Comparison of ENCODE assay signal across 24 cellular contexts in the genomic region with DNA sequence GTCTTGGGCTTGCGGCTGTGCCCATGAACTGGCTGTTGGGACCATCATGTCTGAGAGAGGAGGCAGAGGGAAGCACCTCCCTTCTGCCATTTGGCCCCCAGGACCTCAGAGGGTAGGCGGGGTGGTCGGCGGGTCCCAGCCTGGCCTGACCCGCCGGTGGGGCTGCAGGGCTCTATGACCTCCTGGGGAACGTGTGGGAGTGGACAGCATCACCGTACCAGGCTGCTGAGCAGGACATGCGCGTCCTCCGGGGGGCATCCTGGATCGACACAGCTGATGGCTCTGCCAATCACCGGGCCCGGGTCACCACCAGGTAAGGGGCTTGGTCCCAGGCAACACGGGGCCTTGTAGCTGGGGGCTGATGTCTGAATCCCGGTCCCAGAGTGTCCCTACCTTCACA. TPM values are rescaled to one million over a fixed set of nuclear protein-coding genes. Genes with fewer than 3 reads are reported as not detected.
A peak's percentile ranks its signal among the peaks of the same experiment; 100 is the strongest.
DNase-seq lines count a peak whose midpoint lies in the region; ATAC-seq and TF ChIP-seq lines count a peak whose summit lies in the region.
"Had no signal": no experiment of that assay in that cellular context is flagged by ENCODE, and none has a peak within 500 bp of the region (broad histone marks: within the 10 kb centered on the region; RNA-seq: fewer than 3 reads in every experiment).

No MANE protein-coding gene starts in this region.

- H3K27ac ChIP-seq in muscle layer of colon (ENCODE audit: low read depth, low read length) (peak overlapping the region; percentile 20), thoracic aorta (peak overlapping the region; percentile 84 to 91)
- H3K27ac ChIP-seq: epithelial cell of prostate, hepatocyte, HL-60 had no signal

- no peak overlapping the region for H3K4me3 Mint-ChIP-seq in activated T-cell treated with anti-CD3 and anti-CD28 coated beads, Interleukin-2, amount 50 U/mL, for 24 hours
- H3K4me3 Mint-ChIP-seq in activated T-cell treated with anti-CD3 and anti-CD28 coated beads, Interleukin-2, amount 50 U/mL, for 4 hours: no peak overlapping the region
- no peak overlapping the region for H3K4me3 Mint-ChIP-seq in chondrocyte (ENCODE audit: unreplicated experiment)
- H3K4me3 Mint-ChIP-seq in activated CD4-positive, alpha-beta T cell treated with anti-CD3 and anti-CD28 coated beads for 36 hours: no peak overlapping the region
- H3K4me3 Mint-ChIP-seq: central memory CD8-positive, alpha-beta T cell; T-helper 1 cell treated with Interleukin-12 subunit alpha and Interleukin-12 subunit beta and Interleukin-4 antibody, amounts not matched to agents 30 μg/mL and 1 μg/mL, for 36 hours had no signal

- peak; percentile 21 for DNase-seq in activated T-cell treated with anti-CD3 and anti-CD28 coated beads, Interleukin-2, amount 50 U/mL, for 24 hours
- DNase-seq in activated T-cell treated with anti-CD3 and anti-CD28 coated beads, Interleukin-2, amount 50 U/mL, for 4 hours: no peak
- peak; percentile 87 for DNase-seq in chondrocyte (ENCODE audit: low spot score)
- no peak for DNase-seq in thoracic aorta (ENCODE audit: low spot score)
- no peak for DNase-seq in activated CD4-positive, alpha-beta T cell treated with anti-CD3 and anti-CD28 coated beads for 36 hours
- DNase-seq in stimulated activated CD4-positive, alpha-beta T cell treated with anti-CD3 and anti-CD28 coated beads, Interleukin-4, amount 100 ng/mL, for 24 hours: no peak
- DNase-seq: 8988T; activated CD4-positive, alpha-beta T cell treated with anti-CD3 and anti-CD28 coated beads, Interleukin-2, amount 50 U/mL, for 4 hours; activated CD8-positive, alpha-beta memory T cell treated with anti-CD3 and anti-CD28 coated beads, Interleukin-2, amount 50 U/mL, for 48 hours; amniotic stem cell; GF-D8; NCI-H1105 treated with DMSO at 0.1 percent for 48 hours; NCI-H2081 treated with DMSO at 0.1 percent for 48 hours; NCI-H510A treated with DMSO at 0.1 percent for 48 hours; NK-92 treated with Interleukin-12 subunit alpha and Interleukin-12 subunit beta, amount 100 ng/mL, for 24 hours; Peyer's patch; stimulated activated CD4-positive, alpha-beta T cell treated with anti-CD3 and anti-CD28 coated beads, Interleukin-15, amount 100 ng/mL, for 24 hours had no signal

- H3K9me3 ChIP-seq in muscle layer of colon (ENCODE audit: low read length) (no peaks in the 10 kb centered on the region), thoracic aorta (no peaks in the 10 kb centered on the region)
- H3K9me3 ChIP-seq: Peyer's patch had no signal

- H3K4me1 Mint-ChIP-seq in activated T-cell treated with anti-CD3 and anti-CD28 coated beads, Interleukin-2, amount 50 U/mL, for 24 hours (ENCODE audit: low read depth): peaks cover 4% of the 10 kb centered on the region
- H3K4me1 Mint-ChIP-seq in activated T-cell treated with anti-CD3 and anti-CD28 coated beads, Interleukin-2, amount 50 U/mL, for 4 hours (ENCODE audit: low read depth): peaks cover 5% of the 10 kb centered on the region
- H3K4me1 Mint-ChIP-seq in chondrocyte (ENCODE audit: low read depth): peaks cover 27% of the 10 kb centered on the region
- H3K4me1 Mint-ChIP-seq in activated CD4-positive, alpha-beta T cell treated with anti-CD3 and anti-CD28 coated beads for 36 hours: peaks cover 6% of the 10 kb centered on the region

- H3K36me3 Mint-ChIP-seq in activated T-cell treated with anti-CD3 and anti-CD28 coated beads, Interleukin-2, amount 50 U/mL, for 24 hours (ENCODE audit: low read depth): peaks cover 85% of the 10 kb centered on the region
- H3K36me3 Mint-ChIP-seq in activated T-cell treated with anti-CD3 and anti-CD28 coated beads, Interleukin-2, amount 50 U/mL, for 4 hours (ENCODE audit: insufficient read depth): peaks cover 10% of the 10 kb centered on the region
- peaks cover 17% of the 10 kb centered on the region for H3K36me3 Mint-ChIP-seq in chondrocyte (ENCODE audit: low read depth)
- peaks cover 35% of the 10 kb centered on the region for H3K36me3 Mint-ChIP-seq in activated CD4-positive, alpha-beta T cell treated with anti-CD3 and anti-CD28 coated beads for 36 hours (ENCODE audit: low read depth)

- intact Hi-C loops in activated CD4-positive, alpha-beta T cell treated with anti-CD3 and anti-CD28 coated beads for 36 hours (cut with DNase I, micrococcal nuclease): no loop called here

- no peak for ATAC-seq in activated T-cell treated with anti-CD3 and anti-CD28 coated beads, Interleukin-2, amount 50 U/mL, for 4 hours
- ATAC-seq in thoracic aorta (ENCODE audit: insufficient number of reproducible peaks, low FRiP score, low read depth) (no peak), GM18498 (IDR thresholded peaks at IDR 0.05; ENCODE audit: unreplicated experiment) (no peak)
- ATAC-seq in activated CD4-positive, alpha-beta T cell treated with anti-CD3 and anti-CD28 coated beads for 36 hours: no peak

- TF ChIP-seq CTCF in chondrocyte (IDR thresholded peaks at IDR 0.05) (no peak), thoracic aorta (IDR thresholded peaks at IDR 0.05) (no peak)

- H3K27me3 ChIP-seq in muscle layer of colon (ENCODE audit: control insufficient read depth in 1 of 2, insufficient read depth in 2 of 2, low read length in 2 of 2): no peaks in the 10 kb centered on the region
- H3K27me3 ChIP-seq in thoracic aorta (replicated peaks; ENCODE audit: insufficient read depth): no peaks in the 10 kb centered on the region
- H3K27me3 ChIP-seq: hepatocyte, Peyer's patch had no signal

- POLR2A ChIA-PET in activated CD4-positive, alpha-beta T cell treated with anti-CD3 and anti-CD28 coated beads for 36 hours (lab: Charles Lee): interaction anchor here (1.1 kb wide), 1 partner anchor 26 kb away, joined by 3 read pairs; no protein-coding TSS in a partner anchor

- CTCF ChIA-PET in activated CD4-positive, alpha-beta T cell treated with anti-CD3 and anti-CD28 coated beads for 36 hours (lab: Charles Lee): no interaction called here

- H3K4me3 ChIP-seq in muscle layer of colon (ENCODE audit: low read depth in 1 of 2, low read length in 2 of 2): no peak overlapping the region
- no peak overlapping the region for H3K4me3 ChIP-seq in thoracic aorta
- H3K4me3 ChIP-seq: hepatocyte, Peyer's patch had no signal

- no peak overlapping the region for H3K27ac Mint-ChIP-seq in activated T-cell treated with anti-CD3 and anti-CD28 coated beads, Interleukin-2, amount 50 U/mL, for 24 hours
- H3K27ac Mint-ChIP-seq in chondrocyte (ENCODE audit: unreplicated experiment): no peak overlapping the region
- no peak overlapping the region for H3K27ac Mint-ChIP-seq in activated CD4-positive, alpha-beta T cell treated with anti-CD3 and anti-CD28 coated beads for 36 hours
- H3K27ac Mint-ChIP-seq: T-helper 1 cell treated with Interleukin-12 subunit alpha and Interleukin-12 subunit beta and Interleukin-4 antibody, amounts not matched to agents 30 μg/mL and 1 μg/mL, for 36 hours had no signal

- H3K36me3 ChIP-seq in muscle layer of colon (ENCODE audit: insufficient read depth, low read length): peaks cover 11% of the 10 kb centered on the region
- H3K36me3 ChIP-seq in thoracic aorta: peaks cover 15% of the 10 kb centered on the region

- no peaks in the 10 kb centered on the region for H3K9me3 Mint-ChIP-seq in activated T-cell treated with anti-CD3 and anti-CD28 coated beads, Interleukin-2, amount 50 U/mL, for 24 hours
- H3K9me3 Mint-ChIP-seq in activated T-cell treated with anti-CD3 and anti-CD28 coated beads, Interleukin-2, amount 50 U/mL, for 4 hours: no peaks in the 10 kb centered on the region
- no peaks in the 10 kb centered on the region for H3K9me3 Mint-ChIP-seq in chondrocyte (ENCODE audit: low read depth)
- H3K9me3 Mint-ChIP-seq in activated CD4-positive, alpha-beta T cell treated with anti-CD3 and anti-CD28 coated beads for 36 hours (ENCODE audit: low read depth): no peaks in the 10 kb centered on the region
- H3K9me3 Mint-ChIP-seq: central memory CD8-positive, alpha-beta T cell; T-helper 1 cell treated with Interleukin-12 subunit alpha and Interleukin-12 subunit beta and Interleukin-4 antibody, amounts not matched to agents 30 μg/mL and 1 μg/mL, for 36 hours had no signal

- no peak overlapping the region for H3K9ac ChIP-seq in muscle layer of colon (ENCODE audit: low read length)

- H3K4me1 ChIP-seq in muscle layer of colon (ENCODE audit: insufficient read depth, low read length): peaks cover 29% of the 10 kb centered on the region
- peaks cover 22 to 54% of the 10 kb centered on the region in 2 donors for H3K4me1 ChIP-seq in thoracic aorta (ENCODE audit: control insufficient read depth in 1 of 2, low read depth in 2 of 2)

- no peaks in the 10 kb centered on the region for H3K27me3 Mint-ChIP-seq in activated T-cell treated with anti-CD3 and anti-CD28 coated beads, Interleukin-2, amount 50 U/mL, for 24 hours
- H3K27me3 Mint-ChIP-seq in activated T-cell treated with anti-CD3 and anti-CD28 coated beads, Interleukin-2, amount 50 U/mL, for 4 hours (ENCODE audit: low read depth): no peaks in the 10 kb centered on the region
- H3K27me3 Mint-ChIP-seq in chondrocyte (ENCODE audit: low read depth): no peaks in the 10 kb centered on the region
- no peaks in the 10 kb centered on the region for H3K27me3 Mint-ChIP-seq in activated CD4-positive, alpha-beta T cell treated with anti-CD3 and anti-CD28 coated beads for 36 hours
- H3K27me3 Mint-ChIP-seq: central memory CD8-positive, alpha-beta T cell had no signal

RNA-seq across cellular contexts. Expression of a gene that starts 14.1 kb away (rescaled TPM):
- 100 to 1,000 TPM in 1 of 3 donors, 10 to 100 TPM in 2; 97.5 to 110 (median 99.4) TPM for total RNA-seq in activated T-cell treated with anti-CD3 and anti-CD28 coated beads, Interleukin-2, amount 50 U/mL, for 4 hours
- total RNA-seq in chondrocyte: 158 to 182 TPM (median 160 TPM) in 3 replicates
- 100 to 1,000 TPM; 102 to 151 TPM for total RNA-seq in thoracic aorta
- total RNA-seq in activated CD4-positive, alpha-beta T cell treated with anti-CD3 and anti-CD28 coated beads for 36 hours: 100 to 1,000 TPM; 117 to 128 TPM

RNA-seq across cellular contexts. Expression of a gene that starts 14.6 kb away (rescaled TPM):
- total RNA-seq in activated T-cell treated with anti-CD3 and anti-CD28 coated beads, Interleukin-2, amount 50 U/mL, for 4 hours: 1 to 10 TPM; 1.4 to 1.9 (median 1.8) TPM
- 0.15 to 0.62 TPM (median 0.24 TPM) in 3 replicates for total RNA-seq in chondrocyte
- 10 to 100 TPM in 1 of 2 donors, 1 to 10 TPM in 1; 6.0 to 10.9 TPM for total RNA-seq in thoracic aorta
- total RNA-seq in activated CD4-positive, alpha-beta T cell treated with anti-CD3 and anti-CD28 coated beads for 36 hours: 1 to 10 TPM; 1.2 to 1.6 TPM
- total RNA-seq: hepatocyte had no signal

RNA-seq across cellular contexts. Expression of a gene that starts 26.6 kb away (rescaled TPM):
- 100 to 1,000 TPM; 428 to 473 (median 440) TPM for total RNA-seq in activated T-cell treated with anti-CD3 and anti-CD28 coated beads, Interleukin-2, amount 50 U/mL, for 4 hours
- 97.2 to 123 TPM (median 101 TPM) in 3 replicates for total RNA-seq in chondrocyte
- 10 to 100 TPM; 41.8 to 96.9 TPM for total RNA-seq in thoracic aorta
- total RNA-seq in activated CD4-positive, alpha-beta T cell treated with anti-CD3 and anti-CD28 coated beads for 36 hours: 100 to 1,000 TPM; 182 to 237 TPM

RNA-seq across cellular contexts. Expression of a gene that starts 27.0 kb away (rescaled TPM):
- 10 to 100 TPM; 15.8 to 17.5 (median 15.9) TPM for total RNA-seq in activated T-cell treated with anti-CD3 and anti-CD28 coated beads, Interleukin-2, amount 50 U/mL, for 4 hours
- total RNA-seq in chondrocyte: 11.4 to 37.5 TPM (median 35.9 TPM) in 3 replicates
- total RNA-seq in thoracic aorta: 1 to 10 TPM; 5.1 to 5.8 TPM
- total RNA-seq in activated CD4-positive, alpha-beta T cell treated with anti-CD3 and anti-CD28 coated beads for 36 hours: 10 to 100 TPM; 24.4 to 30.3 TPM

RNA-seq across cellular contexts. Expression of a gene that starts 28.1 kb away (rescaled TPM):
- total RNA-seq in activated T-cell treated with anti-CD3 and anti-CD28 coated beads, Interleukin-2, amount 50 U/mL, for 4 hours: 100 to 1,000 TPM; 725 to 810 (median 747) TPM
- total RNA-seq in chondrocyte (119 to 232 TPM (median 120 TPM) in 3 replicates), thoracic aorta (100 to 1,000 TPM; 220 to 311 TPM)
- 100 to 1,000 TPM; 537 to 693 TPM for total RNA-seq in activated CD4-positive, alpha-beta T cell treated with anti-CD3 and anti-CD28 coated beads for 36 hours

Comparison
In these comparisons a context has a peak if more than half of its experiments do, and no peak if none do; other contexts are left out.
1. DNase-seq: peak in activated T-cell treated with anti-CD3 and anti-CD28 coated beads, Interleukin-2, amount 50 U/mL, for 24 hours (single experiment) and chondrocyte (single experiment); none in activated T-cell treated with anti-CD3 and anti-CD28 coated beads, Interleukin-2, amount 50 U/mL, for 4 hours (single experiment), thoracic aorta (single experiment), activated CD4-positive, alpha-beta T cell treated with anti-CD3 and anti-CD28 coated beads for 36 hours (single experiment) and stimulated activated CD4-positive, alpha-beta T cell treated with anti-CD3 and anti-CD28 coated beads, Interleukin-4, amount 100 ng/mL, for 24 hours (single experiment).